ENCODE assay signal across 25 cellular contexts in the genomic region with DNA sequence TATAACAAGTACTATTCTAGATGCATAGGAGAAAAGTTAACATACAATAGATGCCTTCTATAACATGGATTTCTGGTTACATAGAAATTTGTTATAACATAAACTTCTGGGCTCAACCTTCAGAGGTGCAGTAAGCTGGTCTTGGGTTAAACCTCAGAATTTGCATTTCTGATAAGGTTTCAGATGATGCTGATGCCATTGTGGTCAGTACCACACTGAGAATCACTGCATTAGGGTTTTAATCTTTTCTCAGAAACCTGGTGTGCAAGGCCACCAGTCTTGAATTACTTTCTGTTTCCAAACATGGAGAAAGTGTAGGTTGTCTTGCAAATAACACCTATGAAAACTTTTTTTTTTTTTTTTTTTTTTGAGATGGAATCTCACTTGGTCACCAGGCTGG.
DNase-seq lines count a peak whose midpoint lies in the region; ATAC-seq lines count a peak whose summit lies in the region.
"Had no signal": no experiment of that assay in that cellular context is flagged by ENCODE, and none has a peak within 500 bp of the region (broad histone marks: within the 10 kb centered on the region; RNA-seq: fewer than 3 reads in every experiment).

No MANE protein-coding gene starts in this region.

- no peak for DNase-seq in activated CD4-positive, alpha-beta T cell treated with anti-CD3 and anti-CD28 coated beads for 1 hour
- DNase-seq in NCI-H2029 (lab: John Stamatoyannopoulos, UW) (no peak), aorta (no peak), NCI-H146 (lab: John Stamatoyannopoulos, UW) (no peak)
- DNase-seq: activated CD4-positive, alpha-beta T cell treated with anti-CD3 and anti-CD28 coated beads, Interleukin-2, amount 50 U/mL, for 4 hours; activated T-cell treated with anti-CD3 and anti-CD28 coated beads for 4 hours; CD8-positive, alpha-beta T cell; central memory CD4-positive, alpha-beta T cell; DMS79; H9; NCI-H345; NK-92 treated with Interleukin-12 subunit alpha and Interleukin-12 subunit beta, amount 100 ng/mL, for 24 hours; RPMI8226; spleen; SW 1271 had no signal

- no peaks in the 10 kb centered on the region for H3K36me3 ChIP-seq in aorta (ENCODE audit: control insufficient read depth in 1 of 2, insufficient read depth in 2 of 2, low read length in 1 of 2)
- H3K36me3 ChIP-seq: gastroesophageal sphincter, neural progenitor cell, spleen, vagina had no signal

- H3K27me3 ChIP-seq in aorta (ENCODE audit: control insufficient read depth in 1 of 2, insufficient read depth in 2 of 2, low read length in 1 of 2) = no peaks in the 10 kb centered on the region
- H3K27me3 ChIP-seq: gastroesophageal sphincter, neural progenitor cell, spleen, vagina had no signal

- H3K4me3 ChIP-seq in aorta (ENCODE audit: low read length in 2 of 2) = no peak overlapping the region
- H3K4me3 ChIP-seq: gastroesophageal sphincter, neural progenitor cell, spleen, vagina had no signal

- H3K9me3 ChIP-seq in aorta (ENCODE audit: control insufficient read depth, low read length) = no peaks in the 10 kb centered on the region
- H3K9me3 ChIP-seq: gastroesophageal sphincter, spleen, vagina had no signal

- no peak overlapping the region for H3K27ac ChIP-seq in aorta (ENCODE audit: low read depth in 1 of 2, low read length in 2 of 2)
- H3K27ac ChIP-seq: gastroesophageal sphincter, neural progenitor cell, spleen, vagina had no signal

- intact Hi-C loops in aorta (cut with DNase I) = no loop called here

- no peaks in the 10 kb centered on the region for H3K4me1 ChIP-seq in aorta (ENCODE audit: control insufficient read depth in 1 of 2, insufficient read depth in 2 of 2, low read length in 2 of 2)
- H3K4me1 ChIP-seq: gastroesophageal sphincter, neural progenitor cell, vagina had no signal

- ATAC-seq in GM18517 (IDR thresholded peaks at IDR 0.05; ENCODE audit: unreplicated experiment) = peak; percentile 89
- peak; percentile 60 for ATAC-seq in GM21529 (IDR thresholded peaks at IDR 0.05; ENCODE audit: unreplicated experiment)
- ATAC-seq in HG03066 (IDR thresholded peaks at IDR 0.05; ENCODE audit: low read depth, unreplicated experiment) = peak; percentile 67
- peak; percentile 70 for ATAC-seq in HG03521 (IDR thresholded peaks at IDR 0.05; ENCODE audit: unreplicated experiment)
- no peak for ATAC-seq in aorta (ENCODE audit: low FRiP score)
- ATAC-seq: CD8-positive, alpha-beta T cell; esophagus mucosa; gastroesophageal sphincter; HepG2; left lobe of liver had no signal
